12 cellular contexts compared by ENCODE assay signal in genomic region chr13:75749407-75749806, GRCh38.
A peak's percentile ranks its signal among the peaks of the same experiment; 100 is the strongest.
DNase-seq lines count a peak whose midpoint lies in the region; ATAC-seq lines count a peak whose summit lies in the region.
"Had no signal": no experiment of that assay in that cellular context is flagged by ENCODE, and none has a peak within 500 bp of the region (broad histone marks: within the 10 kb centered on the region; RNA-seq: fewer than 3 reads in every experiment).

No MANE protein-coding gene starts in this region.

- H3K9me3 ChIP-seq in SJCRH30 (replicated peaks): no peaks in the 10 kb centered on the region; the same call in 1 of the 2 replicates

- H3K27me3 ChIP-seq in SJCRH30: no peaks in the 10 kb centered on the region

- no peak overlapping the region for H3K27ac ChIP-seq in SJCRH30
- H3K27ac ChIP-seq: KMS-11 had no signal

- H3K27ac Mint-ChIP-seq in activated naive CD8-positive, alpha-beta T cell treated with anti-CD3 and anti-CD28 coated beads for 36 hours: no peak overlapping the region
- H3K27ac Mint-ChIP-seq: endodermal cell had no signal

- no peaks in the 10 kb centered on the region for H3K36me3 ChIP-seq in SJCRH30

- no peaks in the 10 kb centered on the region for H3K4me1 Mint-ChIP-seq in activated naive CD8-positive, alpha-beta T cell treated with anti-CD3 and anti-CD28 coated beads for 36 hours

- H3K27me3 Mint-ChIP-seq in activated naive CD8-positive, alpha-beta T cell treated with anti-CD3 and anti-CD28 coated beads for 36 hours: no peaks in the 10 kb centered on the region

- H3K4me3 ChIP-seq in SJCRH30: no peak overlapping the region
- H3K4me3 ChIP-seq: GM12878 had no signal

- ATAC-seq in left cardiac atrium (peak; percentile 40 to 63), left colon (no peak)
- ATAC-seq: activated CD4-positive, CD25-positive, alpha-beta regulatory T cell treated with anti-CD3 and anti-CD28 coated beads, Interleukin-2, amount 50 U/mL, for 24 hours; GM12878 had no signal

- no peak overlapping the region for H3K4me3 Mint-ChIP-seq in activated naive CD8-positive, alpha-beta T cell treated with anti-CD3 and anti-CD28 coated beads for 36 hours
- H3K4me3 Mint-ChIP-seq: endodermal cell had no signal

- intact Hi-C loops in left cardiac atrium (cut with DNase I) (no loop called here), left colon (cut with DNase I, micrococcal nuclease) (no loop called here)

- peaks cover 3% of the 10 kb centered on the region for H3K36me3 Mint-ChIP-seq in activated naive CD8-positive, alpha-beta T cell treated with anti-CD3 and anti-CD28 coated beads for 36 hours

- DNase-seq in A172 (ENCODE audit: low spot score) (peak; percentile 52), HK-2 (ENCODE audit: unreplicated experiment) (peak; percentile 3), SJCRH30 (peak; percentile 17 to 39), left cardiac atrium (peak; percentile 20), left colon (no peak), T-helper 2 cell (no peak), ureter (ENCODE audit: low spot score) (no peak)
- no peak for DNase-seq in activated naive CD8-positive, alpha-beta T cell treated with anti-CD3 and anti-CD28 coated beads for 36 hours
- DNase-seq: endodermal cell had no signal

- H3K9me3 Mint-ChIP-seq in activated naive CD8-positive, alpha-beta T cell treated with anti-CD3 and anti-CD28 coated beads for 36 hours: peaks cover 16% of the 10 kb centered on the region

- no peaks in the 10 kb centered on the region for H3K4me1 ChIP-seq in SJCRH30

Comparison
In these comparisons a context has a peak if more than half of its experiments do, and no peak if none do; other contexts are left out.
1. DNase-seq: peak in A172 (single experiment), HK-2 (single experiment), SJCRH30 (2 of 2) and left cardiac atrium (single experiment); none in left colon (0 of 2), T-helper 2 cell (0 of 5), ureter (single experiment) and activated naive CD8-positive, alpha-beta T cell treated with anti-CD3 and anti-CD28 coated beads for 36 hours (single experiment).